In the genomic region with DNA sequence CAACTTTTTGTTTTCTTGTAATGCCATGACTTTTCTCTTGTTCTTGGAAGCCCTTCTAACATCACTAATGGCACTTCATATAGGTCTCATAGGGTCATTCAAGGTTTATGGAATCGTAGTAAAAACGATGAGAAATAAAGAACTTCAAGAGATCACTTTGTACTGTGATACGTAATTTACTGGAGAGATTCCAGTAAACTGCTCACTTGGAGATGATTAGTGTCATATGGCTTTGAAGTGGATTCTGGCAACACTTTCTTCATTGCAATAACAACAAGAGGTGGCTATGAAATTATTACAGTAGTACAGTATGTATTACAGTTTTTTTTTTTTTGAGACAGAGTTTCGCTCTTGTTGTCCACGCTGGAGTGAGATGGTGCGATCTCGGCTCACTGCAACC, we compare ENCODE assay signal across 31 cellular contexts.
"Had no signal": no experiment of that assay in that cellular context is flagged by ENCODE, and none has a peak within 500 bp of the region (broad histone marks: within the 10 kb centered on the region; RNA-seq: fewer than 3 reads in every experiment).

No MANE protein-coding gene starts in this region.

- H3K4me1 ChIP-seq: esophagus squamous epithelium, parathyroid adenoma, psoas muscle, sigmoid colon, uterus had no signal

- DNase-seq: activated CD4-positive, alpha-beta memory T cell treated with anti-CD3 and anti-CD28 coated beads for 36 hours; activated CD4-positive, alpha-beta T cell treated with anti-CD3 and anti-CD28 coated beads, Interleukin-2, amount 10 ng/mL, durations not matched to agents 24 days and 14 days; activated CD8-positive, alpha-beta memory T cell treated with anti-CD3 and anti-CD28 coated beads, Interleukin-2, amount 50 U/mL, for 4 hours; activated gamma-delta T cell treated with Interleukin-2 at 50 U/mL for 16 hours; activated T-cell treated with anti-CD3 and anti-CD28 coated beads, Interleukin-2, amount 50 U/mL, for 4 hours; effector CD8-positive, alpha-beta T cell; esophagus squamous epithelium; hippocampal formation; kidney; left colon; midbrain; naive thymus-derived CD4-positive, alpha-beta T cell; occipital lobe; psoas muscle; sigmoid colon; small intestine; stimulated activated CD4-positive, alpha-beta T cell treated with anti-CD3 and anti-CD28 coated beads, Interleukin-4, amount 100 ng/mL, for 24 hours; stimulated activated naive CD8-positive, alpha-beta T cell treated with anti-CD3 and anti-CD28 coated beads, Interleukin-15, amount 100 ng/mL, for 72 hours; substantia nigra; T1000; uterus; WERI-Rb-1 had no signal

- H3K4me3 ChIP-seq: esophagus squamous epithelium, psoas muscle, sigmoid colon, uterus had no signal

- H3K27ac ChIP-seq: epithelial cell of prostate, esophagus squamous epithelium, parathyroid adenoma, psoas muscle, sigmoid colon, uterus, WERI-Rb-1 had no signal

- ATAC-seq: activated CD4-positive, CD25-positive, alpha-beta regulatory T cell treated with anti-CD3 and anti-CD28 coated beads, Interleukin-2, amount 50 U/mL, for 24 hours; activated naive CD4-positive, alpha-beta T cell treated with anti-CD3 and anti-CD28 coated beads, Interleukin-2, amount 50 U/mL, for 72 hours; activated T-cell treated with anti-CD3 and anti-CD28 coated beads, Interleukin-2, amount 50 U/mL, for 4 hours; activated T-helper 17 cell treated with anti-CD3 and anti-CD28 coated beads, Interleukin-2, amount 50 U/mL, for 72 hours; left colon; naive thymus-derived CD4-positive, alpha-beta T cell; psoas muscle; stimulated activated effector memory CD8-positive, alpha-beta T cell treated with anti-CD3 and anti-CD28 coated beads, Interleukin-12 subunit alpha, Interleukin-12 subunit beta, amount 100 ng/mL, for 72 hours; stimulated activated naive CD8-positive, alpha-beta T cell treated with anti-CD3 and anti-CD28 coated beads, Interleukin-15, amount 100 ng/mL, for 72 hours had no signal

- FAIRE-seq: bronchial epithelial cell, colon, endometrium, kidney, small intestine had no signal

- H3K9me3 ChIP-seq: esophagus squamous epithelium, psoas muscle, sigmoid colon, uterus had no signal
